Comparison of ENCODE assay signal across 1 cellular context in the genomic region with DNA sequence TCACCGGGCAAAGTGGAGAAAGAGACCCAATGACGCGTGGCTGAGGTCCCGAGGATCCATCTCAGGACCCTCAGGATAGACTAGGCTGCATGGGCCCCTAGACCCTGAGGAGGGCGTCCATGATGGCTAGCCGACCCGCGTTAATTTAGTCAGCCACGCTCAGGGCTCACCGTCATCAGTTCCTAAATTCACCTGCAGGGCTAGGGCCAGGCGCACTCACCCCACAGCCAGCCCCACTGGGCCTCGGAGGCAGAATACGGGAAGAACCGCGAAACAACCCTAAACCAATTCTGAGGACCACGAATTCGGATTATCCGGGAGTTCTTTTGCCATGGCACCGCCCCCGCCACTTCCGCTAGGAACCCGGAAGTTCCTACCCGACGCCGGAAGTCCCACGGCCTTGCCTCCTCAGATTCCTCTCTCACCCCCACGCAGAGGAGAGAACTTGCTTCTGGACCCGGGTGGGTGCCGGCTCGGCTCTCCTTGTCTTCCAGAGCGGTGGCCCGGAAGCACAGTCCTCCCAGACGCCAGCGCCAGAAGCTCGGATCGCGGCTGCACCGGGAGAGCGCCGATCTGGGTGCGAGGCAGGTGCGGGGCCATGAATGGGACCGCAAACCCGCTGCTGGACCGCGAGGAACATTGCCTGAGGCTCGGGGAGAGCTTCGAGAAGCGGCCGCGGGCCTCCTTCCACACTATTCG.
TF ChIP-seq lines count a peak whose summit lies in the region.

A gene (plus strand): TSS at position 417 of the 699 bp plus-strand sequence. CDS start 182 bp downstream, at position 599.
A gene with protein sequence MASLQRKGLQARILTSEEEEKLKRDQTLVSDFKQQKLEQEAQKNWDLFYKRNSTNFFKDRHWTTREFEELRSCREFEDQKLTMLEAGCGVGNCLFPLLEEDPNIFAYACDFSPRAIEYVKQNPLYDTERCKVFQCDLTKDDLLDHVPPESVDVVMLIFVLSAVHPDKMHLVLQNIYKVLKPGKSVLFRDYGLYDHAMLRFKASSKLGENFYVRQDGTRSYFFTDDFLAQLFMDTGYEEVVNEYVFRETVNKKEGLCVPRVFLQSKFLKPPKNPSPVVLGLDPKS (minus strand): TSS at position 363 of the 699 bp plus-strand sequence. CDS start 1,033 bp downstream, outside the sequence.

TF ChIP-seq in GM12878, 131 proteins besides CTCF, POLR2A, EP300 and RAD21 (continues in another document):
- TF ChIP-seq, protein P1, sequence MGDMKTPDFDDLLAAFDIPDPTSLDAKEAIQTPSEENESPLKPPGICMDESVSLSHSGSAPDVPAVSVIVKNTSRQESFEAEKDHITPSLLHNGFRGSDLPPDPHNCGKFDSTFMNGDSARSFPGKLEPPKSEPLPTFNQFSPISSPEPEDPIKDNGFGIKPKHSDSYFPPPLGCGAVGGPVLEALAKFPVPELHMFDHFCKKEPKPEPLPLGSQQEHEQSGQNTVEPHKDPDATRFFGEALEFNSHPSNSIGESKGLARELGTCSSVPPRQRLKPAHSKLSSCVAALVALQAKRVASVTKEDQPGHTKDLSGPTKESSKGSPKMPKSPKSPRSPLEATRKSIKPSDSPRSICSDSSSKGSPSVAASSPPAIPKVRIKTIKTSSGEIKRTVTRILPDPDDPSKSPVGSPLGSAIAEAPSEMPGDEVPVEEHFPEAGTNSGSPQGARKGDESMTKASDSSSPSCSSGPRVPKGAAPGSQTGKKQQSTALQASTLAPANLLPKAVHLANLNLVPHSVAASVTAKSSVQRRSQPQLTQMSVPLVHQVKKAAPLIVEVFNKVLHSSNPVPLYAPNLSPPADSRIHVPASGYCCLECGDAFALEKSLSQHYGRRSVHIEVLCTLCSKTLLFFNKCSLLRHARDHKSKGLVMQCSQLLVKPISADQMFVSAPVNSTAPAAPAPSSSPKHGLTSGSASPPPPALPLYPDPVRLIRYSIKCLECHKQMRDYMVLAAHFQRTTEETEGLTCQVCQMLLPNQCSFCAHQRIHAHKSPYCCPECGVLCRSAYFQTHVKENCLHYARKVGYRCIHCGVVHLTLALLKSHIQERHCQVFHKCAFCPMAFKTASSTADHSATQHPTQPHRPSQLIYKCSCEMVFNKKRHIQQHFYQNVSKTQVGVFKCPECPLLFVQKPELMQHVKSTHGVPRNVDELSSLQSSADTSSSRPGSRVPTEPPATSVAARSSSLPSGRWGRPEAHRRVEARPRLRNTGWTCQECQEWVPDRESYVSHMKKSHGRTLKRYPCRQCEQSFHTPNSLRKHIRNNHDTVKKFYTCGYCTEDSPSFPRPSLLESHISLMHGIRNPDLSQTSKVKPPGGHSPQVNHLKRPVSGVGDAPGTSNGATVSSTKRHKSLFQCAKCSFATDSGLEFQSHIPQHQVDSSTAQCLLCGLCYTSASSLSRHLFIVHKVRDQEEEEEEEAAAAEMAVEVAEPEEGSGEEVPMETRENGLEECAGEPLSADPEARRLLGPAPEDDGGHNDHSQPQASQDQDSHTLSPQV (IDR thresholded peaks at IDR 0.05), result no peak
- TF ChIP-seq HCFC1 (IDR thresholded peaks at IDR 0.05; ENCODE audit: low read length), result peak; percentile 53; the same call in 1 of the 2 replicates
- no peak; the same call in 1 of the 2 replicates for TF ChIP-seq CREM (IDR thresholded peaks at IDR 0.05; ENCODE audit: low read depth)
- no peak for TF ChIP-seq SRF (IDR thresholded peaks at IDR 0.05; ENCODE audit: low read depth in 2 of 2, low read length in 2 of 2)
- TF ChIP-seq RB1 (IDR thresholded peaks at IDR 0.05; ENCODE audit: borderline replicate concordance), result peak; percentile 56; the same call in 1 of the 2 replicates
- TF ChIP-seq, protein P2, sequence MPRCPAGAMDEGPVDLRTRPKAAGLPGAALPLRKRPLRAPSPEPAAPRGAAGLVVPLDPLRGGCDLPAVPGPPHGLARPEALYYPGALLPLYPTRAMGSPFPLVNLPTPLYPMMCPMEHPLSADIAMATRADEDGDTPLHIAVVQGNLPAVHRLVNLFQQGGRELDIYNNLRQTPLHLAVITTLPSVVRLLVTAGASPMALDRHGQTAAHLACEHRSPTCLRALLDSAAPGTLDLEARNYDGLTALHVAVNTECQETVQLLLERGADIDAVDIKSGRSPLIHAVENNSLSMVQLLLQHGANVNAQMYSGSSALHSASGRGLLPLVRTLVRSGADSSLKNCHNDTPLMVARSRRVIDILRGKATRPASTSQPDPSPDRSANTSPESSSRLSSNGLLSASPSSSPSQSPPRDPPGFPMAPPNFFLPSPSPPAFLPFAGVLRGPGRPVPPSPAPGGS (IDR thresholded peaks at IDR 0.05; ENCODE audit: borderline replicate concordance, insufficient read depth, low read depth, low read length, poor library complexity, severe bottlenecking), result no peak
- no peak for TF ChIP-seq ASH2L (IDR thresholded peaks at IDR 0.05; ENCODE audit: borderline replicate concordance, low read depth)
- TF ChIP-seq, protein P3, sequence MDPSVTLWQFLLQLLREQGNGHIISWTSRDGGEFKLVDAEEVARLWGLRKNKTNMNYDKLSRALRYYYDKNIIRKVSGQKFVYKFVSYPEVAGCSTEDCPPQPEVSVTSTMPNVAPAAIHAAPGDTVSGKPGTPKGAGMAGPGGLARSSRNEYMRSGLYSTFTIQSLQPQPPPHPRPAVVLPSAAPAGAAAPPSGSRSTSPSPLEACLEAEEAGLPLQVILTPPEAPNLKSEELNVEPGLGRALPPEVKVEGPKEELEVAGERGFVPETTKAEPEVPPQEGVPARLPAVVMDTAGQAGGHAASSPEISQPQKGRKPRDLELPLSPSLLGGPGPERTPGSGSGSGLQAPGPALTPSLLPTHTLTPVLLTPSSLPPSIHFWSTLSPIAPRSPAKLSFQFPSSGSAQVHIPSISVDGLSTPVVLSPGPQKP (IDR thresholded peaks at IDR 0.05; ENCODE audit: low read depth, low read length), result peak; percentile 53; the same call in 1 of the 2 replicates
- peak; percentile 90 for TF ChIP-seq IKZF1 (conservative IDR thresholded peaks at IDR 0.05)
- TF ChIP-seq, protein P4, sequence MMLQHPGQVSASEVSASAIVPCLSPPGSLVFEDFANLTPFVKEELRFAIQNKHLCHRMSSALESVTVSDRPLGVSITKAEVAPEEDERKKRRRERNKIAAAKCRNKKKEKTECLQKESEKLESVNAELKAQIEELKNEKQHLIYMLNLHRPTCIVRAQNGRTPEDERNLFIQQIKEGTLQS (IDR thresholded peaks at IDR 0.05; ENCODE audit: borderline replicate concordance, extremely low read depth, low read depth, low read length), result no peak
- TF ChIP-seq KAT2A (conservative IDR thresholded peaks at IDR 0.05; ENCODE audit: control insufficient read depth, low read depth, low read length), result no peak
- no peak for TF ChIP-seq SUZ12 (IDR thresholded peaks at IDR 0.05; ENCODE audit: unreplicated experiment)
- TF ChIP-seq, protein P5, sequence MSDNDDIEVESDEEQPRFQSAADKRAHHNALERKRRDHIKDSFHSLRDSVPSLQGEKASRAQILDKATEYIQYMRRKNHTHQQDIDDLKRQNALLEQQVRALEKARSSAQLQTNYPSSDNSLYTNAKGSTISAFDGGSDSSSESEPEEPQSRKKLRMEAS (IDR thresholded peaks at IDR 0.05; ENCODE audit: low read depth, low read length), result no peak
- TF ChIP-seq, protein P6, sequence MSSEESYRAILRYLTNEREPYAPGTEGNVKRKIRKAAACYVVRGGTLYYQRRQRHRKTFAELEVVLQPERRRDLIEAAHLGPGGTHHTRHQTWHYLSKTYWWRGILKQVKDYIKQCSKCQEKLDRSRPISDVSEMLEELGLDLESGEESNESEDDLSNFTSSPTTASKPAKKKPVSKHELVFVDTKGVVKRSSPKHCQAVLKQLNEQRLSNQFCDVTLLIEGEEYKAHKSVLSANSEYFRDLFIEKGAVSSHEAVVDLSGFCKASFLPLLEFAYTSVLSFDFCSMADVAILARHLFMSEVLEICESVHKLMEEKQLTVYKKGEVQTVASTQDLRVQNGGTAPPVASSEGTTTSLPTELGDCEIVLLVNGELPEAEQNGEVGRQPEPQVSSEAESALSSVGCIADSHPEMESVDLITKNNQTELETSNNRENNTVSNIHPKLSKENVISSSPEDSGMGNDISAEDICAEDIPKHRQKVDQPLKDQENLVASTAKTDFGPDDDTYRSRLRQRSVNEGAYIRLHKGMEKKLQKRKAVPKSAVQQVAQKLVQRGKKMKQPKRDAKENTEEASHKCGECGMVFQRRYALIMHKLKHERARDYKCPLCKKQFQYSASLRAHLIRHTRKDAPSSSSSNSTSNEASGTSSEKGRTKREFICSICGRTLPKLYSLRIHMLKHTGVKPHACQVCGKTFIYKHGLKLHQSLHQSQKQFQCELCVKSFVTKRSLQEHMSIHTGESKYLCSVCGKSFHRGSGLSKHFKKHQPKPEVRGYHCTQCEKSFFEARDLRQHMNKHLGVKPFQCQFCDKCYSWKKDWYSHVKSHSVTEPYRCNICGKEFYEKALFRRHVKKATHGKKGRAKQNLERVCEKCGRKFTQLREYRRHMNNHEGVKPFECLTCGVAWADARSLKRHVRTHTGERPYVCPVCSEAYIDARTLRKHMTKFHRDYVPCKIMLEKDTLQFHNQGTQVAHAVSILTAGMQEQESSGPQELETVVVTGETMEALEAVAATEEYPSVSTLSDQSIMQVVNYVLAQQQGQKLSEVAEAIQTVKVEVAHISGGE (CRISPR knock-in tag; IDR thresholded peaks at IDR 0.05), result peak; percentile 80
- peak; percentile 88 for TF ChIP-seq POLR2AphosphoS5 (IDR thresholded peaks at IDR 0.05; ENCODE audit: low read length)
- TF ChIP-seq CHD1 (IDR thresholded peaks at IDR 0.05; ENCODE audit: low read depth, low read length), result 0 out of 2 replicates have a peak, but pooled peaks have one; percentile 45
- 0 out of 2 replicates have a peak, but pooled peaks have one; percentile 43 for TF ChIP-seq HDGF (IDR thresholded peaks at IDR 0.05)
- peak; percentile 22 for TF ChIP-seq MEF2B (IDR thresholded peaks at IDR 0.05; ENCODE audit: partially characterized antibody, poor library complexity, severe bottlenecking)
- peak in 1 of 2 experiments; percentile 97; a peak in 2 of 4 replicates for TF ChIP-seq ETV6 (conservative IDR thresholded peaks at IDR 0.05 in 1 of 2, IDR thresholded peaks at IDR 0.05 in 1 of 2; ENCODE audit: borderline replicate concordance in 1 of 2, low read depth in 1 of 2)
- 0 out of 2 replicates have a peak, but pooled peaks have one; percentile 26 for TF ChIP-seq NR2F1 (conservative IDR thresholded peaks at IDR 0.05)
- TF ChIP-seq GABPA (IDR thresholded peaks at IDR 0.05; ENCODE audit: low read depth), result peak; percentile 97
- TF ChIP-seq CREB1 (IDR thresholded peaks at IDR 0.05; ENCODE audit: low read depth), result no peak
- peak; percentile 100 for TF ChIP-seq ZSCAN29 (IDR thresholded peaks at IDR 0.05)
- TF ChIP-seq SMARCA5 (IDR thresholded peaks at IDR 0.05), result peak; percentile 34; the same call in 1 of the 2 replicates
- TF ChIP-seq SREBF1 (IDR thresholded peaks at IDR 0.05; ENCODE audit: low read length), result no peak
- peak; percentile 67 for TF ChIP-seq NR2C1 (IDR thresholded peaks at IDR 0.05)
- TF ChIP-seq SPI1 (IDR thresholded peaks at IDR 0.05; ENCODE audit: borderline replicate concordance, insufficient read depth, low read depth, low read length), result peak; percentile 35; the same call in 1 of the 2 replicates
- 0 out of 2 replicates have a peak, but pooled peaks have one; percentile 29 for TF ChIP-seq CBX5 (IDR thresholded peaks at IDR 0.05; ENCODE audit: low read depth)
- TF ChIP-seq, protein P7, sequence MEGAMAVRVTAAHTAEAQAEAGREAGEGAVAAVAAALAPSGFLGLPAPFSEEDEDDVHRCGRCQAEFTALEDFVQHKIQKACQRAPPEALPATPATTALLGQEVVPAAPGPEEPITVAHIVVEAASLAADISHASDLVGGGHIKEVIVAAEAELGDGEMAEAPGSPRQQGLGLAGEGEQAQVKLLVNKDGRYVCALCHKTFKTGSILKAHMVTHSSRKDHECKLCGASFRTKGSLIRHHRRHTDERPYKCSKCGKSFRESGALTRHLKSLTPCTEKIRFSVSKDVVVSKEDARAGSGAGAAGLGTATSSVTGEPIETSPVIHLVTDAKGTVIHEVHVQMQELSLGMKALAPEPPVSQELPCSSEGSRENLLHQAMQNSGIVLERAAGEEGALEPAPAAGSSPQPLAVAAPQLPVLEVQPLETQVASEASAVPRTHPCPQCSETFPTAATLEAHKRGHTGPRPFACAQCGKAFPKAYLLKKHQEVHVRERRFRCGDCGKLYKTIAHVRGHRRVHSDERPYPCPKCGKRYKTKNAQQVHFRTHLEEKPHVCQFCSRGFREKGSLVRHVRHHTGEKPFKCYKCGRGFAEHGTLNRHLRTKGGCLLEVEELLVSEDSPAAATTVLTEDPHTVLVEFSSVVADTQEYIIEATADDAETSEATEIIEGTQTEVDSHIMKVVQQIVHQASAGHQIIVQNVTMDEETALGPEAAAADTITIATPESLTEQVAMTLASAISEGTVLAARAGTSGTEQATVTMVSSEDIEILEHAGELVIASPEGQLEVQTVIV (IDR thresholded peaks at IDR 0.05; ENCODE audit: borderline replicate concordance, partially characterized antibody), result peak; percentile 74
- TF ChIP-seq, protein P8, sequence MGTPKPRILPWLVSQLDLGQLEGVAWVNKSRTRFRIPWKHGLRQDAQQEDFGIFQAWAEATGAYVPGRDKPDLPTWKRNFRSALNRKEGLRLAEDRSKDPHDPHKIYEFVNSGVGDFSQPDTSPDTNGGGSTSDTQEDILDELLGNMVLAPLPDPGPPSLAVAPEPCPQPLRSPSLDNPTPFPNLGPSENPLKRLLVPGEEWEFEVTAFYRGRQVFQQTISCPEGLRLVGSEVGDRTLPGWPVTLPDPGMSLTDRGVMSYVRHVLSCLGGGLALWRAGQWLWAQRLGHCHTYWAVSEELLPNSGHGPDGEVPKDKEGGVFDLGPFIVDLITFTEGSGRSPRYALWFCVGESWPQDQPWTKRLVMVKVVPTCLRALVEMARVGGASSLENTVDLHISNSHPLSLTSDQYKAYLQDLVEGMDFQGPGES (IDR thresholded peaks at IDR 0.05), result no peak
- no peak for TF ChIP-seq RFX5 (IDR thresholded peaks at IDR 0.05; ENCODE audit: low read depth, low read length)
- no peak for TF ChIP-seq TBL1XR1 (IDR thresholded peaks at IDR 0.05; ENCODE audit: low read depth, low read length)
- TF ChIP-seq TCF3 (IDR thresholded peaks at IDR 0.05; ENCODE audit: borderline replicate concordance, insufficient read depth, low read depth, low read length), result no peak
- TF ChIP-seq TAF1 (IDR thresholded peaks at IDR 0.05; ENCODE audit: borderline replicate concordance, low read depth, low read length), result peak; percentile 57; the same call in 1 of the 2 replicates
- peak; percentile 55 to 89 for TF ChIP-seq EGR1 (IDR thresholded peaks at IDR 0.05; ENCODE audit: borderline replicate concordance in 1 of 2, low read depth in 2 of 2, low read length in 2 of 2)
- TF ChIP-seq MTA2 (IDR thresholded peaks at IDR 0.05; ENCODE audit: low read depth), result peak; percentile 43; the same call in 1 of the 2 replicates
- 0 out of 2 replicates have a peak, but pooled peaks have one; percentile 40 for TF ChIP-seq BACH1 (IDR thresholded peaks at IDR 0.05; ENCODE audit: borderline replicate concordance)
- peak; percentile 56; the same call in 1 of the 2 replicates for TF ChIP-seq POLR2AphosphoS2 (IDR thresholded peaks at IDR 0.05; ENCODE audit: low read depth, low read length)
- TF ChIP-seq SIN3A (IDR thresholded peaks at IDR 0.05; ENCODE audit: low read depth, low read length), result peak; percentile 36; the same call in 1 of the 2 replicates
- TF ChIP-seq STAT1 (conservative IDR thresholded peaks at IDR 0.05), result no peak
- peak; percentile 12; the same call in 1 of the 2 replicates for TF ChIP-seq EED (IDR thresholded peaks at IDR 0.05; ENCODE audit: low read depth)
- TF ChIP-seq BHLHE40 (IDR thresholded peaks at IDR 0.05; ENCODE audit: borderline replicate concordance in 1 of 2, low read depth in 2 of 2, low read length in 1 of 2), result peak in 1 of 2 experiments; percentile 15; a peak in 1 of 4 replicates
- peak; percentile 46; the same call in 1 of the 2 replicates for TF ChIP-seq NBN (IDR thresholded peaks at IDR 0.05)
